In the genomic region with DNA sequence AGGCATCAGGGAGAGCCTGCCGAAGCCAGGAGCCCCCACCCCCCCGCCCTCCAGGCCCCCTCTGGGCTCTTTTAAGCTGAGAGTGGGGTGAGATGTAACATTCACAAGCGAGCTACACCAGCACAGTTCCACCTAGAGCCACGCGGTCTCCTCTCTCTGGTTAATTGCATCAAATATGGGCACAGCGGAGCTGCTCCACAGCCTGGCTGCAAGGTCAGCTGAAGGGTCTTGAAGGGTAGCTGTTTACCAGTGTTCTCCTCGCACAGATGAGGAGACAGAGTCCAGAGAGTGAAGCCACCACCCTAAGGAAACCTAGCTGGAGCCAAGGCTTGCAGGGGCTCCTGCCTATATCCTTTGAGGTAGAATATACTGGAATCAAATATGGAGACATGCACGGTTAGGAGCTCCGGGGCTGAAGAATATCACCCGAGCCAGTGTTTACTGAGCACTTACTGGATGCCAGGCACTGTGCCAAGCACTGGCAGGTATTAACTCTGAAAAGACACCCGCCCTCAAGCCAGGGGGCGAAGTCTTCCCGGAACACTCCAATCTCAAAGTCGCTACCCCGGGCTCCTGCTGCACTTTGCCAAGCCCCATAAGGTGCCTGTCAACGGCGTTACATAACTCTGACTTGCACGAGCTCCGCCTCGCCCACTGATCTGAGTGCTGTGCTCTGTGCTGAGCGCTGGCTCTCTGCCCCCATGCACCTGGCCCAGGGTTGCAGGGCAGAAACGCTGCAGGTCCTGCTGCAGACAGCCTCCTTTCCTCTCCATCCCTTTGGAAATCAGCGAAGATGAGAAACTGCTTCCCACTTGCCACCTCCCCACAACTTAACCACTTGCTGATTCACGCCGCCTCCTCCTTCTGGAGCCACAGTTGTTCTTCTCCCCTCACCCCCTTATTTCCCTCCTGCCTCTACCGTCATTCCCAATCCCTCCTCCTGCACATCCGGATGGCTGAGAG, we compare ENCODE assay signal across 9 cellular contexts. TPM values are rescaled to one million over a fixed set of nuclear protein-coding genes. Genes with fewer than 3 reads are reported as not detected.
A peak's percentile ranks its signal among the peaks of the same experiment; 100 is the strongest.
DNase-seq lines count a peak whose midpoint lies in the region; ATAC-seq and TF ChIP-seq lines count a peak whose summit lies in the region.
"Had no signal": no experiment of that assay in that cellular context is flagged by ENCODE, and none has a peak within 500 bp of the region (broad histone marks: within the 10 kb centered on the region; RNA-seq: fewer than 3 reads in every experiment).

No MANE protein-coding gene starts in this region.

- H2AFZ ChIP-seq in KMS-11 (ENCODE audit: low read depth), result no peak overlapping the region

- H3K9ac ChIP-seq in KMS-11, result peak overlapping the region; percentile 87

- H3K27me3 ChIP-seq in KMS-11 (ENCODE audit: insufficient read depth, low read depth), result no peaks in the 10 kb centered on the region
- no peaks in the 10 kb centered on the region for H3K27me3 ChIP-seq in Peyer's patch
- H3K27me3 ChIP-seq in spleen (replicated peaks in 1 of 7), result peaks cover 0 to 26% (median 4%) of the 10 kb centered on the region in 7 donors

- 76 to 82% (median 81%) methylated on average over 23 to 27 of the region's 27 CpGs for WGBS in spleen, 5 donors

- H3K4me2 ChIP-seq in KMS-11, result peak overlapping the region; percentile 77

- H3K4me3 ChIP-seq in KMS-11 (IDR thresholded peaks at IDR 0.05; ENCODE audit: insufficient read depth, low read depth, low read length) (no peak overlapping the region), Peyer's patch (no peak overlapping the region), spleen (peak overlapping the region in 3 of 8 donors; percentile 7 to 87 (median 10))

- TF ChIP-seq CTCF in KMS-11 (conservative IDR thresholded peaks at IDR 0.05; ENCODE audit: low read depth, low read length) (no peak), Peyer's patch (IDR thresholded peaks at IDR 0.05) (no peak), spleen (IDR thresholded peaks at IDR 0.05 in 8 of 11, conservative IDR thresholded peaks at IDR 0.05 in 3 of 11) (no peak)

- intact Hi-C loops in left colon (cut with DNase I, micrococcal nuclease), result no loop called here
- intact Hi-C loops in spleen (cut with DNase I; ENCODE audit: low total_unique reads), result no loop called here
- intact Hi-C loops in sciatic nerve (cut with DNase I), result no loop called here

- H4K20me1 ChIP-seq in KMS-11 (ENCODE audit: insufficient read depth), result no peaks in the 10 kb centered on the region; the same call in 1 of the 2 replicates

- ATAC-seq in left colon, result peak; percentile 90
- no peak for ATAC-seq in sciatic nerve
- no peak for ATAC-seq in HG03571 (IDR thresholded peaks at IDR 0.05; ENCODE audit: unreplicated experiment)

- H3K36me3 ChIP-seq in KMS-11 (ENCODE audit: insufficient read depth) (no peaks in the 10 kb centered on the region; the same call in 1 of the 2 replicates), Peyer's patch (no peaks in the 10 kb centered on the region), spleen (peaks cover 0 to 43% (median 0%) of the 10 kb centered on the region in 6 donors)

- H3K27ac ChIP-seq in KMS-11, result peak overlapping the region; percentile 93
- H3K27ac ChIP-seq in Peyer's patch, result peak overlapping the region in 1 of 4 donors; percentile 42
- H3K27ac ChIP-seq in spleen, result peak overlapping the region in 5 of 8 donors; percentile 46 to 99 (median 94)

- DNase-seq in Peyer's patch (peak in 2 of 3 donors; percentile 77 to 79), left colon (peak; percentile 80 to 83), spleen (no peak), sciatic nerve (ENCODE audit: low spot score) (no peak)
- no peak for DNase-seq in stimulated activated CD4-positive, alpha-beta T cell treated with anti-CD3 and anti-CD28 coated beads, Interleukin-1b, Interleukin-23, amount 100 ng/mL, for 48 hours
- DNase-seq: activated CD4-positive, alpha-beta memory T cell treated with anti-CD3 and anti-CD28 coated beads, Interleukin-2, amount 10 ng/mL, durations not matched to agents 7 days and 5 days; NCI-H187 had no signal

- H3K9me3 ChIP-seq in Peyer's patch (no peaks in the 10 kb centered on the region), spleen (no peaks in the 10 kb centered on the region)

- H3K4me1 ChIP-seq in KMS-11 (ENCODE audit: low read depth, poor library complexity, severe bottlenecking), result peaks cover 73% of the 10 kb centered on the region
- peaks cover 0 to 46% (median 7%) of the 10 kb centered on the region in 4 donors for H3K4me1 ChIP-seq in Peyer's patch
- H3K4me1 ChIP-seq in spleen, result peaks cover 5 to 100% (median 62%) of the 10 kb centered on the region in 6 donors

- peaks cover 95% of the 10 kb centered on the region for H3K79me2 ChIP-seq in KMS-11 (ENCODE audit: insufficient read depth, low read depth)

- TF ChIP-seq POLR2A in Peyer's patch (IDR thresholded peaks at IDR 0.05) (no peak), spleen (IDR thresholded peaks at IDR 0.05) (no peak)

RNA-seq across cellular contexts. Expression of gene CHST15, which starts 5.4 kb away (rescaled TPM):
- total RNA-seq in Peyer's patch, result 10 to 100 TPM in 2 of 4 donors, 1 to 10 TPM in 2; 3.9 to 55.3 (median 10.9) TPM
- 10 to 100 TPM in 1 of 2 donors, 1 to 10 TPM in 1; 2.7 to 11.6 TPM for total RNA-seq in left colon
- total RNA-seq in spleen, result 100 to 1,000 TPM in 6 of 7 donors, 10 to 100 TPM in 1; 78.3 to 133 (median 107) TPM
- 10 to 100 TPM in 1 of 3 donors, 1 to 10 TPM in 2; 6.1 to 10.6 (median 6.3) TPM for polyA plus RNA-seq in spleen
- 31.7 TPM for total RNA-seq in sciatic nerve

Comparison
In these comparisons a context has a peak if more than half of its experiments do, and no peak if none do; other contexts are left out.
1. DNase-seq: peak in Peyer's patch (2 of 3) and left colon (2 of 2); none in spleen (single experiment), stimulated activated CD4-positive, alpha-beta T cell treated with anti-CD3 and anti-CD28 coated beads, Interleukin-1b, Interleukin-23, amount 100 ng/mL, for 48 hours (single experiment) and sciatic nerve (single experiment).